8 cellular contexts compared by ENCODE assay signal in the genomic region with DNA sequence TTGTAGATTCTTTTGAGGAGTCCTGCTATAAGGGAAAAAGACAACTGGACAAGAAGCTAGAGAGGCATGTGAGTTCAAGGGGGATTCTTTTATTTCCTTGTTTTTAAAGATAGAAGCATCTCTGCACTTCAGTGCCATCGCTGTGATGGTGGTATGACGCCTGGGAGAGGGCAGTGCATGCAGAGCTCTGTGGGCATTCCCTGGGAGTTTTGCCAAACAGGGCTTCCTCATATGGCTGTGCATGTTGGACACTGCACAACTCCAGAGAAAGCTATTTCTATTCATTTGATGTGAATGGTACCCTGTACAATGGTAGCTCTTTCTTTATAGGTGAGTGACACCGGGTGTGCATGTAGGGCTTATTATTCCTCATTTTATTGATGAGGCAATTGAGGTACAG.
"Had no signal": no experiment of that assay in that cellular context is flagged by ENCODE, and none has a peak within 500 bp of the region (broad histone marks: within the 10 kb centered on the region; RNA-seq: fewer than 3 reads in every experiment).

No MANE protein-coding gene starts in this region.

- DNase-seq: GM23248, GOT3, H7, H9, HCEC 1CT, HFFc6 had no signal

- ATAC-seq: GM23338, HCT116 had no signal
